ENCODE assay signal across 8 cellular contexts in the genomic region with DNA sequence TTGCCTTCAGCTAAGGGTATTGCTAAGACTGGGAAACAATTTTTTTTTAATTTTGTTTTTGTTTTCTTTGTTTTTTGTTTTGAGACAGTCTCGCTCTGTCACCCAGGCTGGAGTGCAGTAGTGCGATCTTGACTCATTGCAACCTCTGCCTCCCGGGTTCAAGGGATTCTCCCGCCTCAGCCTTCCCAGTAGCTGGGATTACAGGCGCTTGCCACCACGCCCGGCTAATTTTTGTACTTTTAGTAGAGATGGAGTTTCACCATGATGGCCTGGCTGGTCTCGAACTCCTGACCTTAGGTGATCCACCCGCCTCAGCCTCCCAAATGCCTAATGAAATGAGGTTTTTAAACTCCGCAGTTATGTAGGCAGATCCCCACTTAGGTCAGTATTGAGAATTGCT. TPM values are rescaled to one million over a fixed set of nuclear protein-coding genes. Genes with fewer than 3 reads are reported as not detected.
DNase-seq lines count a peak whose midpoint lies in the region; ATAC-seq and TF ChIP-seq lines count a peak whose summit lies in the region.
"Not testable (repeated sequence)": the region's sequence is repeated elsewhere in the genome, so short reads cannot be mapped to it uniquely, and the experiment has no call there.

No MANE protein-coding gene starts in this region.

- DNase-seq in DND-41; OCI-LY7 (ENCODE audit: low spot score); epithelial cell of proximal tubule (ENCODE audit: low read depth); skeletal muscle cell (ENCODE audit: low read depth); thoracic aorta (ENCODE audit: low spot score): not testable (repeated sequence)
- peak; percentile 37 for DNase-seq in activated CD8-positive, alpha-beta T cell treated with anti-CD3 and anti-CD28 coated beads for 36 hours
- peak; percentile 32 for DNase-seq in activated naive CD8-positive, alpha-beta T cell treated with anti-CD3 and anti-CD28 coated beads, Interleukin-2, amount 50 U/mL, for 24 hours

- H3K27me3 ChIP-seq in DND-41 (ENCODE audit: insufficient read depth, low read length, poor library complexity); thoracic aorta (replicated peaks; ENCODE audit: insufficient read depth): not testable (repeated sequence)

- H3K9me3 Mint-ChIP-seq in activated CD8-positive, alpha-beta T cell treated with anti-CD3 and anti-CD28 coated beads for 36 hours; activated naive CD8-positive, alpha-beta T cell treated with anti-CD3 and anti-CD28 coated beads, Interleukin-2, amount 50 U/mL, for 24 hours: not testable (repeated sequence)

- POLR2A ChIA-PET in OCI-LY7 (lab: Charles Lee) = interaction anchor here (1.2 kb wide), 1 partner anchor 13 kb away, joined by 4 read pairs; no protein-coding TSS in a partner anchor
- POLR2A ChIA-PET in activated CD8-positive, alpha-beta T cell treated with anti-CD3 and anti-CD28 coated beads for 36 hours (lab: Charles Lee) = interaction anchor here (1.0 to 5.2 kb wide), 11 partner anchors 8 to 288 kb away, joined by 3 to 18 read pairs (median 3); no protein-coding TSS in a partner anchor

- not testable (repeated sequence) for TF ChIP-seq CTCF in DND-41 (IDR thresholded peaks at IDR 0.05; ENCODE audit: borderline replicate concordance, extremely low read depth, low read length, poor library complexity, severe bottlenecking); OCI-LY7 (conservative IDR thresholded peaks at IDR 0.05; ENCODE audit: low read length); activated CD8-positive, alpha-beta T cell treated with anti-CD3 and anti-CD28 coated beads for 36 hours (IDR thresholded peaks at IDR 0.05); epithelial cell of proximal tubule (conservative IDR thresholded peaks at IDR 0.05; ENCODE audit: low read depth, low read length); thoracic aorta (IDR thresholded peaks at IDR 0.05)

- CTCF ChIA-PET in OCI-LY7 (lab: Charles Lee; ENCODE audit: unreplicated experiment) = not testable (repeated sequence)
- CTCF ChIA-PET in activated CD8-positive, alpha-beta T cell treated with anti-CD3 and anti-CD28 coated beads for 36 hours (lab: Charles Lee) = interaction anchor here (1.5 kb wide), 1 partner anchor 13 kb away, joined by 7 read pairs; no protein-coding TSS in a partner anchor

- intact Hi-C loops in OCI-LY7 (cut with micrococcal nuclease; ENCODE audit: unreplicated experiment) = not testable (repeated sequence)
- intact Hi-C loops in activated CD8-positive, alpha-beta T cell treated with anti-CD3 and anti-CD28 coated beads for 36 hours (cut with micrococcal nuclease) = loop anchor here (5.0 kb wide), 1 partner anchor 47 kb away; no protein-coding TSS in a partner anchor

- H3K79me2 ChIP-seq in DND-41 (ENCODE audit: insufficient read depth, low read length) (peaks cover 76% of the 10 kb centered on the region), OCI-LY7 (ENCODE audit: insufficient read depth, low read depth, low read length) (peaks cover 68% of the 10 kb centered on the region)

- H2AFZ ChIP-seq in DND-41 (ENCODE audit: low read depth, low read length); OCI-LY7 (ENCODE audit: low read length): not testable (repeated sequence)

- peak overlapping the region; percentile 98 for H3K27ac Mint-ChIP-seq in activated CD8-positive, alpha-beta T cell treated with anti-CD3 and anti-CD28 coated beads for 36 hours
- peak overlapping the region; percentile 98 for H3K27ac Mint-ChIP-seq in activated naive CD8-positive, alpha-beta T cell treated with anti-CD3 and anti-CD28 coated beads, Interleukin-2, amount 50 U/mL, for 24 hours

- H3K4me1 ChIP-seq in DND-41 (ENCODE audit: insufficient read depth, low read length) (peaks cover 70% of the 10 kb centered on the region), OCI-LY7 (ENCODE audit: insufficient read depth, low read length, poor library complexity, severe bottlenecking) (peaks cover 45% of the 10 kb centered on the region), mesodermal cell (ENCODE audit: control insufficient read depth, insufficient read depth, low read length, poor library complexity, severe bottlenecking) (peaks cover 21% of the 10 kb centered on the region), thoracic aorta (ENCODE audit: control insufficient read depth in 1 of 2, low read depth in 2 of 2) (peaks cover 52 to 62% of the 10 kb centered on the region in 2 donors)

- not testable (repeated sequence) for H3K27ac ChIP-seq in DND-41 (ENCODE audit: low read length); OCI-LY7 (ENCODE audit: low read depth, low read length, poor library complexity, severe bottlenecking); mesodermal cell (ENCODE audit: low read depth, low read length, severe bottlenecking)
- H3K27ac ChIP-seq in thoracic aorta = peak overlapping the region in 1 of 2 donors; percentile 37

- BruUV-seq in OCI-LY7 (replicated peaks; lab: Mats Ljungman, UMichigan) = not testable (repeated sequence)

- not testable (repeated sequence) for H3K9me3 ChIP-seq in DND-41 (ENCODE audit: insufficient read depth, low read length, severe bottlenecking); OCI-LY7 (ENCODE audit: low read length); mesodermal cell (ENCODE audit: control insufficient read depth, low read length); thoracic aorta

- not testable (repeated sequence) for ATAC-seq in DND-41 (ENCODE audit: insufficient read depth, low read depth); activated CD8-positive, alpha-beta T cell treated with anti-CD3 and anti-CD28 coated beads for 36 hours; activated naive CD8-positive, alpha-beta T cell treated with anti-CD3 and anti-CD28 coated beads, Interleukin-2, amount 50 U/mL, for 24 hours; thoracic aorta (ENCODE audit: insufficient number of reproducible peaks, low FRiP score, low read depth)

- not testable (repeated sequence) for H3K27me3 Mint-ChIP-seq in activated CD8-positive, alpha-beta T cell treated with anti-CD3 and anti-CD28 coated beads for 36 hours; activated naive CD8-positive, alpha-beta T cell treated with anti-CD3 and anti-CD28 coated beads, Interleukin-2, amount 50 U/mL, for 24 hours

- H3K4me2 ChIP-seq in DND-41 (ENCODE audit: insufficient read depth, low read length) (peak overlapping the region; percentile 73), OCI-LY7 (ENCODE audit: low read length) (peak overlapping the region; percentile 93)

- H3K36me3 ChIP-seq in DND-41 (ENCODE audit: insufficient read depth, low read length); OCI-LY7 (ENCODE audit: insufficient read depth, low read length); mesodermal cell (ENCODE audit: control insufficient read depth, insufficient read depth, low read length); thoracic aorta: not testable (repeated sequence)

- H3K4me1 Mint-ChIP-seq in activated CD8-positive, alpha-beta T cell treated with anti-CD3 and anti-CD28 coated beads for 36 hours (ENCODE audit: low read depth) = peaks cover 44% of the 10 kb centered on the region
- peaks cover 65% of the 10 kb centered on the region for H3K4me1 Mint-ChIP-seq in activated naive CD8-positive, alpha-beta T cell treated with anti-CD3 and anti-CD28 coated beads, Interleukin-2, amount 50 U/mL, for 24 hours

- H3K9me2 ChIP-seq in OCI-LY7 (ENCODE audit: insufficient read depth, low read length) = not testable (repeated sequence)

- H3K9ac ChIP-seq in DND-41 (ENCODE audit: low read depth, low read length) = peak overlapping the region; percentile 93; the same call in 1 of the 2 replicates

- H3K4me3 ChIP-seq in DND-41 (ENCODE audit: low read depth in 1 of 2, low read length in 2 of 2) = peak overlapping the region in 1 of 2 experiments; percentile 62; a peak in 2 of 4 replicates
- peak overlapping the region; percentile 75 for H3K4me3 ChIP-seq in OCI-LY7 (ENCODE audit: low read depth, low read length, poor library complexity, severe bottlenecking)
- peak overlapping the region; percentile 83 for H3K4me3 ChIP-seq in epithelial cell of proximal tubule (ENCODE audit: low read depth, low read length)
- peak overlapping the region; percentile 90 for H3K4me3 ChIP-seq in mesodermal cell (ENCODE audit: extremely low read depth, insufficient read depth, low read length, poor library complexity, severe bottlenecking)
- H3K4me3 ChIP-seq in skeletal muscle cell (ENCODE audit: low read depth, low read length) = peak overlapping the region; percentile 11
- peak overlapping the region; percentile 95 for H3K4me3 ChIP-seq in thoracic aorta

- peaks cover 38% of the 10 kb centered on the region for H3K36me3 Mint-ChIP-seq in activated CD8-positive, alpha-beta T cell treated with anti-CD3 and anti-CD28 coated beads for 36 hours (ENCODE audit: low read depth)
- H3K36me3 Mint-ChIP-seq in activated naive CD8-positive, alpha-beta T cell treated with anti-CD3 and anti-CD28 coated beads, Interleukin-2, amount 50 U/mL, for 24 hours (ENCODE audit: low read depth) = peaks cover 14% of the 10 kb centered on the region

- peak overlapping the region; percentile 93 for H3K4me3 Mint-ChIP-seq in activated CD8-positive, alpha-beta T cell treated with anti-CD3 and anti-CD28 coated beads for 36 hours
- H3K4me3 Mint-ChIP-seq in activated naive CD8-positive, alpha-beta T cell treated with anti-CD3 and anti-CD28 coated beads, Interleukin-2, amount 50 U/mL, for 24 hours = peak overlapping the region; percentile 97

- H4K20me1 ChIP-seq in DND-41 (ENCODE audit: insufficient read depth, low read length) (peaks cover 36% of the 10 kb centered on the region), OCI-LY7 (ENCODE audit: insufficient read depth, low read length) (peaks cover 52% of the 10 kb centered on the region)

- 86 to 93% methylated on average over 6 to 7 of the region's 10 CpGs for WGBS in mesodermal cell (ENCODE audit: insufficient coverage in 2 of 2), 2 experiments

RNA-seq across cellular contexts. Expression of a gene that starts 2.5 kb away (rescaled TPM):
- 17.3 and 17.4 TPM in 2 replicates for total RNA-seq in OCI-LY7 (2014; rRNA removed; shearing (Covaris generic))
- 35.8 and 39.4 TPM in 2 replicates for total RNA-seq in OCI-LY7 (2022)
- total RNA-seq in activated CD8-positive, alpha-beta T cell treated with anti-CD3 and anti-CD28 coated beads for 36 hours = 10 to 100 TPM; 64.8 to 69.1 TPM
- 16.9 and 18.7 TPM in 2 replicates for total RNA-seq in epithelial cell of proximal tubule
- polyA plus RNA-seq in mesodermal cell (2013, experiment 1 of 2) = 76.2 TPM
- polyA plus RNA-seq in mesodermal cell (2013, experiment 2 of 2) = 74.3 TPM
- total RNA-seq in thoracic aorta = 10 to 100 TPM; 56.0 to 61.7 TPM
